Comparison of ENCODE assay signal across 1 cellular context in the genomic region with DNA sequence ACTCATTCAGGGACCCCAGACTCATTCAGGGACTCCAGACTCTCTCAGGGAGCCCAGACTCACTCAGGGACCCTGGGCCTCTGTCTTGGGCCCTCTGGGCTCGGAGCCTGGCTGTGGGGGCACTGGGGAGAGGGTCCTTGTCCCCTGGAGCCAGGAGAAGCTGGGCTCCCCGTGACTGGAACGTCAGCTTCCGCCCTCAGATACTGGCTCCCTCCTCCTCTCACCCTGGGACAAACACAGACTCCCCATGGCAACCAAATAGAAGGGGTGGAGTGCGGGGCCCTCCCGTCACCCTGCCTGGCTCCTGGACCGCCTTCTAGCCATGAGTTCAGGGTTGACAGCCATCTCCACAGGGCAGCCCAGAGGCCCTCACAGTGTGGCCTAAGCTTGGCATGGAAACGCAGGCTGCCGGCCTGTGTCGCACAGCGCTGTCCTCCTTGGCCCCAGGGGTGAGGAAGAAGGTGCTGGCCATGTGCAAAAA.
TF ChIP-seq lines count a peak whose summit lies in the region.

No MANE protein-coding gene starts in this region.

TF ChIP-seq in SK-N-SH, 30 proteins besides CTCF, POLR2A, EP300 and RAD21 (continued from another document):
- TF ChIP-seq JUND (IDR thresholded peaks at IDR 0.05) (no peak), MXI1 (IDR thresholded peaks at IDR 0.05; ENCODE audit: low read depth, low read length) (no peak), FOXM1 (IDR thresholded peaks at IDR 0.05; ENCODE audit: low read depth) (no peak), GATA2 (CRISPR knock-in tag; IDR thresholded peaks at IDR 0.05) (no peak), ZBTB33 (IDR thresholded peaks at IDR 0.05; ENCODE audit: borderline replicate concordance, low read depth) (no peak), ELF1 (IDR thresholded peaks at IDR 0.05) (no peak), RFX5 (IDR thresholded peaks at IDR 0.05; ENCODE audit: low read length) (no peak), RCOR1 (IDR thresholded peaks at IDR 0.05; ENCODE audit: low read length) (no peak), EZH2phosphoT487 (IDR thresholded peaks at IDR 0.05; ENCODE audit: borderline replicate concordance, low read depth) (no peak), YY1 (IDR thresholded peaks at IDR 0.05; ENCODE audit: low read depth) (no peak), TCF12 (IDR thresholded peaks at IDR 0.05) (no peak), POLR2AphosphoS5 (IDR thresholded peaks at IDR 0.05; ENCODE audit: low read depth, low read length) (no peak)
